ENCODE assay signal across 17 cellular contexts in the genomic region with DNA sequence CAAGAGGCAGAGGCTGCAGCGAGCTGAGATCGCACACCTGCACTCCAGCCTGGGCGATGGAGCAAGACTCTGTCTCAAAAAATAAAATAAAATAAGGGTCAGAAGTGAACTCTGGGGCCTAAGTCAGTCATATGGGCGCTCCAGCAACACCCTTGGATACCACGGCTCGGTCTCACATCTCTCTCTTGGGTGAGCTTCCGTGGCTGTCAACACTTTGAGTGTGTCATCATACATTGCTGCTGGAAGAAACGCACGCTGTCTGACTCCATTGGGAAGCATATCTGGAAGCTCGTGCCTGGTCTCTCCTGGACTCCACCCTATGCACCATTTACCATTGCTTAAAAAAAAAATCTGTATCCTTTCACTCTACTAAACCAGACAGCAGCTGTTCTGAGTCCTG. TPM values are rescaled to one million over a fixed set of nuclear protein-coding genes. Genes with fewer than 3 reads are reported as not detected.
DNase-seq lines count a peak whose midpoint lies in the region; ATAC-seq and TF ChIP-seq lines count a peak whose summit lies in the region.
"Had no signal": no experiment of that assay in that cellular context is flagged by ENCODE, and none has a peak within 500 bp of the region (broad histone marks: within the 10 kb centered on the region; RNA-seq: fewer than 3 reads in every experiment).

No MANE protein-coding gene starts in this region.

- H3K4me1 Mint-ChIP-seq in endodermal cell (no peaks in the 10 kb centered on the region), T-cell (no peaks in the 10 kb centered on the region)
- H3K4me1 Mint-ChIP-seq in naive thymus-derived CD4-positive, alpha-beta T cell = peaks cover 0 to 2% (median 0%) of the 10 kb centered on the region in 7 donors
- H3K4me1 Mint-ChIP-seq: B cell; CD4-positive, CD25-positive, alpha-beta regulatory T cell had no signal

- TF ChIP-seq CTCF in right atrium auricular region (IDR thresholded peaks at IDR 0.05) = no peak
- no peak for TF ChIP-seq CTCF in endodermal cell (conservative IDR thresholded peaks at IDR 0.05)

- 90 to 97% methylated on average over 9 to 10 of the region's 10 CpGs for WGBS in endodermal cell (ENCODE audit: insufficient coverage in 1 of 2, insufficient read length in 1 of 2), 2 experiments

- no peaks in the 10 kb centered on the region for H3K9me3 ChIP-seq in right atrium auricular region
- no peaks in the 10 kb centered on the region for H3K9me3 ChIP-seq in endodermal cell (ENCODE audit: control insufficient read depth, low read length)
- H3K9me3 ChIP-seq in naive thymus-derived CD4-positive, alpha-beta T cell (ENCODE audit: control insufficient read depth in 2 of 3, low read length in 3 of 3) = no peaks in the 10 kb centered on the region
- H3K9me3 ChIP-seq: BLaER1, Caco-2, HAP-1 had no signal

- H3K27ac ChIP-seq in right atrium auricular region = no peak overlapping the region
- H3K27ac ChIP-seq in endodermal cell (ENCODE audit: low read depth, low read length) = no peak overlapping the region
- H3K27ac ChIP-seq in naive thymus-derived CD4-positive, alpha-beta T cell (ENCODE audit: low read depth, low read length) = no peak overlapping the region
- H3K27ac ChIP-seq: 22Rv1, C4-2B had no signal

- H3K4me3 Mint-ChIP-seq in endodermal cell = no peak overlapping the region
- H3K4me3 Mint-ChIP-seq in T-cell = no peak overlapping the region
- H3K4me3 Mint-ChIP-seq in naive thymus-derived CD4-positive, alpha-beta T cell = no peak overlapping the region
- H3K4me3 Mint-ChIP-seq: B cell; CD4-positive, CD25-positive, alpha-beta regulatory T cell; CD8-positive, alpha-beta T cell had no signal

- H3K4me3 ChIP-seq in right atrium auricular region (no peak overlapping the region), endodermal cell (ENCODE audit: low read length) (no peak overlapping the region)
- H3K4me3 ChIP-seq in naive thymus-derived CD4-positive, alpha-beta T cell (ENCODE audit: low read length) = no peak overlapping the region
- H3K4me3 ChIP-seq: BLaER1, HAP-1 had no signal

- H3K27me3 Mint-ChIP-seq in endodermal cell (ENCODE audit: insufficient read depth) (peaks cover 16% of the 10 kb centered on the region), T-cell (no peaks in the 10 kb centered on the region)
- peaks cover 0 to 3% (median 0%) of the 10 kb centered on the region in 5 donors for H3K27me3 Mint-ChIP-seq in naive thymus-derived CD4-positive, alpha-beta T cell
- H3K27me3 Mint-ChIP-seq: B cell; CD4-positive, CD25-positive, alpha-beta regulatory T cell had no signal

- POLR2A ChIA-PET in T-cell (lab: Charles Lee) = no interaction called here
- POLR2A ChIA-PET in naive thymus-derived CD4-positive, alpha-beta T cell (lab: Charles Lee) = no interaction called here

- intact Hi-C loops in Right ventricle myocardium inferior (cut with DNase I) (no loop called here), left ventricle myocardium superior (cut with micrococcal nuclease) (no loop called here)
- intact Hi-C loops in naive thymus-derived CD4-positive, alpha-beta T cell (cut with micrococcal nuclease) = no loop called here

- DNase-seq in Right ventricle myocardium inferior (ENCODE audit: missing footprints) = no peak
- DNase-seq in right atrium auricular region (ENCODE audit: low spot score) = no peak
- peak; percentile 5 for DNase-seq in endodermal cell
- DNase-seq in left ventricle myocardium superior = no peak
- DNase-seq in T-cell = no peak
- no peak for DNase-seq in naive thymus-derived CD4-positive, alpha-beta T cell
- DNase-seq: Caco-2; CD4-positive, CD25-positive, alpha-beta regulatory T cell; CD8-positive, alpha-beta T cell; DMS153; DND-41; GOT3 had no signal

- no peaks in the 10 kb centered on the region for H3K27me3 ChIP-seq in right atrium auricular region
- H3K27me3 ChIP-seq in endodermal cell (ENCODE audit: control insufficient read depth, insufficient read depth, low read length, poor library complexity, severe bottlenecking) = no peaks in the 10 kb centered on the region
- no peaks in the 10 kb centered on the region for H3K27me3 ChIP-seq in naive thymus-derived CD4-positive, alpha-beta T cell (ENCODE audit: control insufficient read depth in 2 of 2, insufficient read depth in 2 of 2, low read length in 2 of 2)
- H3K27me3 ChIP-seq: BLaER1 had no signal

- H3K36me3 Mint-ChIP-seq in endodermal cell (ENCODE audit: low read depth) (peaks cover 6% of the 10 kb centered on the region), T-cell (peaks cover 4% of the 10 kb centered on the region)
- peaks cover 0 to 13% (median 0%) of the 10 kb centered on the region in 5 donors for H3K36me3 Mint-ChIP-seq in naive thymus-derived CD4-positive, alpha-beta T cell
- H3K36me3 Mint-ChIP-seq: CD8-positive, alpha-beta T cell had no signal

- H3K9ac ChIP-seq in endodermal cell (ENCODE audit: extremely low read depth, low read length, poor library complexity, severe bottlenecking) = no peak overlapping the region
- H3K9ac ChIP-seq: BLaER1 had no signal

- ATAC-seq in Right ventricle myocardium inferior = peak; percentile 83
- peak; percentile 82 for ATAC-seq in left ventricle myocardium superior
- ATAC-seq in T-cell (replicated peaks in 1 of 4) = no peak
- no peak for ATAC-seq in naive thymus-derived CD4-positive, alpha-beta T cell
- ATAC-seq: CD8-positive, alpha-beta T cell had no signal

- H3K4me1 ChIP-seq in right atrium auricular region = no peaks in the 10 kb centered on the region
- peaks cover 3% of the 10 kb centered on the region for H3K4me1 ChIP-seq in endodermal cell (ENCODE audit: control insufficient read depth, insufficient read depth, low read length)
- H3K4me1 ChIP-seq in naive thymus-derived CD4-positive, alpha-beta T cell (ENCODE audit: control insufficient read depth in 2 of 2, insufficient read depth in 2 of 2, low read length in 2 of 2) = no peaks in the 10 kb centered on the region
- H3K4me1 ChIP-seq: Caco-2 had no signal

- CTCF ChIA-PET in T-cell (lab: Charles Lee) = interaction anchor here in 1 of 2 donors (0.7 kb wide), 1 partner anchor 113 kb away, joined by 3 read pairs; no protein-coding TSS in a partner anchor
- CTCF ChIA-PET in naive thymus-derived CD4-positive, alpha-beta T cell (lab: Charles Lee) = no interaction called here

- H3K27ac Mint-ChIP-seq in endodermal cell = no peak overlapping the region
- H3K27ac Mint-ChIP-seq in T-cell = no peak overlapping the region
- H3K27ac Mint-ChIP-seq in naive thymus-derived CD4-positive, alpha-beta T cell = no peak overlapping the region
- H3K27ac Mint-ChIP-seq: B cell; CD8-positive, alpha-beta T cell had no signal

- peaks cover 3% of the 10 kb centered on the region for H3K9me3 Mint-ChIP-seq in endodermal cell
- no peaks in the 10 kb centered on the region for H3K9me3 Mint-ChIP-seq in T-cell
- no peaks in the 10 kb centered on the region for H3K9me3 Mint-ChIP-seq in naive thymus-derived CD4-positive, alpha-beta T cell
- H3K9me3 Mint-ChIP-seq: CD4-positive, CD25-positive, alpha-beta regulatory T cell; CD8-positive, alpha-beta T cell had no signal

- H3K36me3 ChIP-seq in right atrium auricular region (no peaks in the 10 kb centered on the region), endodermal cell (ENCODE audit: control insufficient read depth, insufficient read depth, low read length) (no peaks in the 10 kb centered on the region)
- H3K36me3 ChIP-seq in naive thymus-derived CD4-positive, alpha-beta T cell (ENCODE audit: control insufficient read depth in 2 of 3, insufficient read depth in 3 of 3, low read length in 3 of 3) = no peaks in the 10 kb centered on the region
- H3K36me3 ChIP-seq: HAP-1 had no signal

RNA-seq across cellular contexts. Expression of a gene that starts 20.2 kb away (rescaled TPM):
- total RNA-seq in Right ventricle myocardium inferior (84.7 TPM), right atrium auricular region (10 to 100 TPM; 54.0 to 58.9 TPM), endodermal cell (10 to 100 TPM; 62.4 to 63.4 TPM), left ventricle myocardium superior (94.0 TPM), T-cell (10 to 100 TPM; 15.4 to 24.2 (median 16.0) TPM)
- 73.3 TPM for polyA plus RNA-seq in endodermal cell (2013, experiment 1 of 2)
- 69.6 TPM for polyA plus RNA-seq in endodermal cell (2013, experiment 2 of 2)
- total RNA-seq in naive thymus-derived CD4-positive, alpha-beta T cell = 10 to 100 TPM; 12.3 to 31.6 (median 19.8) TPM
- 10 to 100 TPM; 55.2 to 56.9 TPM for polyA plus RNA-seq in naive thymus-derived CD4-positive, alpha-beta T cell

RNA-seq across cellular contexts. Expression of a gene that starts 38.6 kb away (rescaled TPM):
- 16.5 TPM for total RNA-seq in Right ventricle myocardium inferior
- 10 to 100 TPM in 1 of 2 donors, 1 to 10 TPM in 1; 8.2 to 13.2 TPM for total RNA-seq in right atrium auricular region
- 1 to 10 TPM; 1.0 to 5.2 TPM for total RNA-seq in endodermal cell
- polyA plus RNA-seq in endodermal cell (2013, experiment 1 of 2) = 0.61 TPM
- polyA plus RNA-seq in endodermal cell (2013, experiment 2 of 2) = 0.87 TPM
- 12.2 TPM for total RNA-seq in left ventricle myocardium superior
- total RNA-seq in T-cell = 10 to 100 TPM; 55.6 to 92.3 (median 77.8) TPM
- total RNA-seq in naive thymus-derived CD4-positive, alpha-beta T cell = 10 to 100 TPM; 46.7 to 83.9 (median 52.5) TPM
- 1 to 10 TPM; 6.8 to 7.0 TPM for polyA plus RNA-seq in naive thymus-derived CD4-positive, alpha-beta T cell

Comparison
In these comparisons a context has a peak if more than half of its experiments do, and no peak if none do; other contexts are left out.
1. ATAC-seq: peak in Right ventricle myocardium inferior (single experiment) and left ventricle myocardium superior (single experiment); none in T-cell (0 of 4) and naive thymus-derived CD4-positive, alpha-beta T cell (single experiment).